Comparison of ENCODE assay signal across 1 cellular context in the genomic region with DNA sequence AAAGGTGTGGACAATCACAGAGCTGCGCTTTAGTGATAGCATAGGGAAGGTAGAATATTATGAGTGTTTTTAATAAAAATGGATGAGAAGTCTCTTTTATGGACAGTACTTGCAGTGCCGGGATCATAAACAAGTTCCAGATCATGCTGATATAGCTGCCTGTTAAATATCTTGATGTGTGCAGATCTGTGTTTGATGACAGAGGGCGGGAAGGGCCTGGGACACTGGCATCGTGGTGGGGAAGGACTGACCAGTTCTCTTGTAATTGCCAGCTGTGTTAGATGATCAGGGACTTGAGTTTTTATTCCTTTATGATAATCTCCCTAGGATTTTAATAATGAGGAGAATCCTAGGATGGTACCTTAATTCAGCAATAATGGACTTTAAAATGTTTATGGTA.
TF ChIP-seq lines count a peak whose summit lies in the region.

No MANE protein-coding gene starts in this region.

TF ChIP-seq in H1, 55 proteins besides CTCF, POLR2A, EP300 and RAD21:
- TF ChIP-seq KDM4A (IDR thresholded peaks at IDR 0.05; ENCODE audit: low read depth, low read length, severe bottlenecking) (no peak), RXRA (IDR thresholded peaks at IDR 0.05; ENCODE audit: insufficient read depth, low read depth, low read length) (no peak), NRF1 (IDR thresholded peaks at IDR 0.05; ENCODE audit: low read depth, low read length) (no peak), CBX8 (IDR thresholded peaks at IDR 0.05; ENCODE audit: borderline replicate concordance, low read depth, low read length) (no peak), CHD2 (IDR thresholded peaks at IDR 0.05; ENCODE audit: low read length) (no peak), CTBP2 (IDR thresholded peaks at IDR 0.05; ENCODE audit: borderline replicate concordance, insufficient read depth, insufficient read length, low read length) (no peak), KDM5A (IDR thresholded peaks at IDR 0.05; ENCODE audit: low read length) (no peak), GTF2F1 (IDR thresholded peaks at IDR 0.05; ENCODE audit: borderline replicate concordance, low read depth, low read length) (no peak), ZNF274 (IDR thresholded peaks at IDR 0.05; ENCODE audit: borderline replicate concordance, extremely low read depth, low read length) (no peak), FOSL1 (IDR thresholded peaks at IDR 0.05; ENCODE audit: insufficient read depth, low read depth, low read length) (no peak), BACH1 (IDR thresholded peaks at IDR 0.05; ENCODE audit: low read length) (no peak), JUND (IDR thresholded peaks at IDR 0.05; ENCODE audit: low read length) (no peak), NANOG (IDR thresholded peaks at IDR 0.05; ENCODE audit: insufficient read depth, low read depth, low read length, poor library complexity, severe bottlenecking) (no peak), ATF3 (IDR thresholded peaks at IDR 0.05; ENCODE audit: insufficient read depth, low read depth, low read length) (no peak), JUN (IDR thresholded peaks at IDR 0.05; ENCODE audit: low read depth, low read length) (no peak), CHD7 (IDR thresholded peaks at IDR 0.05; ENCODE audit: insufficient replicate concordance, low read length) (no peak), SIX5 (IDR thresholded peaks at IDR 0.05; ENCODE audit: low read depth, low read length) (no peak), MAFK (IDR thresholded peaks at IDR 0.05; ENCODE audit: low read depth, low read length) (no peak)
- TF ChIP-seq, protein P1, sequence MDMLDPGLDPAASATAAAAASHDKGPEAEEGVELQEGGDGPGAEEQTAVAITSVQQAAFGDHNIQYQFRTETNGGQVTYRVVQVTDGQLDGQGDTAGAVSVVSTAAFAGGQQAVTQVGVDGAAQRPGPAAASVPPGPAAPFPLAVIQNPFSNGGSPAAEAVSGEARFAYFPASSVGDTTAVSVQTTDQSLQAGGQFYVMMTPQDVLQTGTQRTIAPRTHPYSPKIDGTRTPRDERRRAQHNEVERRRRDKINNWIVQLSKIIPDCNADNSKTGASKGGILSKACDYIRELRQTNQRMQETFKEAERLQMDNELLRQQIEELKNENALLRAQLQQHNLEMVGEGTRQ (IDR thresholded peaks at IDR 0.05; ENCODE audit: low read length) = no peak
